ENCODE assay signal across 1 cellular context in genomic region chr6:133568970-133569889, GRCh38.
TF ChIP-seq lines count a peak whose summit lies in the region.

No MANE protein-coding gene starts in this region.

TF ChIP-seq in SK-N-SH, 30 proteins besides CTCF, POLR2A, EP300 and RAD21 (continued from another document):
- TF ChIP-seq PBX3 (IDR thresholded peaks at IDR 0.05) (no peak), MAX (IDR thresholded peaks at IDR 0.05; ENCODE audit: low read depth) (no peak), IRF3 (IDR thresholded peaks at IDR 0.05; ENCODE audit: low read depth, low read length) (no peak), RCOR1 (IDR thresholded peaks at IDR 0.05; ENCODE audit: low read length) (no peak), RXRA (IDR thresholded peaks at IDR 0.05; ENCODE audit: borderline replicate concordance, low read depth) (no peak), TAF1 (IDR thresholded peaks at IDR 0.05; ENCODE audit: borderline replicate concordance, low read depth, low read length) (no peak), POLR2AphosphoS5 (IDR thresholded peaks at IDR 0.05; ENCODE audit: low read depth, low read length) (no peak), NFIC (IDR thresholded peaks at IDR 0.05; ENCODE audit: borderline replicate concordance) (no peak)
